In genomic region chr4:98682719-98683118, GRCh38 we compare ENCODE assay signal across 19 cellular contexts. TPM values are rescaled to one million over a fixed set of nuclear protein-coding genes. Genes with fewer than 3 reads are reported as not detected.
DNase-seq lines count a peak whose midpoint lies in the region; ATAC-seq, FAIRE-seq and TF ChIP-seq lines count a peak whose summit lies in the region.
"Had no signal": no experiment of that assay in that cellular context is flagged by ENCODE, and none has a peak within 500 bp of the region (broad histone marks: within the 10 kb centered on the region; RNA-seq: fewer than 3 reads in every experiment).

No MANE protein-coding gene starts in this region.

- no peaks in the 10 kb centered on the region for H3K79me1 ChIP-seq in mesenchymal stem cell (replicated peaks; ENCODE audit: low read length, poor library complexity, severe bottlenecking)

- CTCF ChIA-PET in K562 (lab: Yijun Ruan, JAX; ENCODE audit: low intra/inter-chr PET ratio): no interaction called here

- H3K4me1 ChIP-seq in K562 (replicated peaks in 1 of 2; ENCODE audit: control insufficient read depth in 2 of 2, insufficient read depth in 2 of 2, low read length in 2 of 2) (peaks cover 13 to 34% of the 10 kb centered on the region in 2 experiments; a peak in 4 of 5 replicates), mesenchymal stem cell (ENCODE audit: control insufficient read depth, insufficient read depth, low read depth, low read length) (no peaks in the 10 kb centered on the region)
- H3K4me1 ChIP-seq: upper lobe of left lung had no signal

- no peak overlapping the region for H2BK5ac ChIP-seq in mesenchymal stem cell (ENCODE audit: low read depth, low read length, poor library complexity, severe bottlenecking)

- H3K9ac ChIP-seq in K562 (ENCODE audit: insufficient read depth in 1 of 2, low read depth in 2 of 2, low read length in 2 of 2): no peak overlapping the region
- no peak overlapping the region for H3K9ac ChIP-seq in mesenchymal stem cell (ENCODE audit: low read length)

- no peak overlapping the region for H3K14ac ChIP-seq in mesenchymal stem cell (ENCODE audit: low read length in 2 of 2)

- H2AFZ ChIP-seq in K562 (ENCODE audit: low read depth, low read length): no peak overlapping the region
- no peak overlapping the region for H2AFZ ChIP-seq in mesenchymal stem cell (ENCODE audit: low read depth, low read length)

- H2BK15ac ChIP-seq in mesenchymal stem cell (ENCODE audit: low read depth, poor library complexity, severe bottlenecking): no peak overlapping the region

- no peaks in the 10 kb centered on the region for H4K20me1 ChIP-seq in K562 (replicated peaks; ENCODE audit: control insufficient read depth, insufficient read depth, low read length)

- DNase-seq in ELR (ENCODE audit: low read depth): peak; percentile 73
- peak; percentile 89 for DNase-seq in M059J (ENCODE audit: low read depth)
- peak; percentile 27 to 81 (median 54) for DNase-seq in K562 (ENCODE audit: extremely low read depth in 1 of 4, low spot score in 3 of 4)
- DNase-seq in mesenchymal stem cell: peak; percentile 46
- DNase-seq: activated effector memory CD4-positive, alpha-beta T cell treated with Interleukin-2 at 50 U/mL for 16 hours; aorta; immature natural killer cell; NCI-H1694; NCI-H524; nucleus accumbens; upper lobe of left lung had no signal

- peak; percentile 92 for FAIRE-seq in K562 (lab: Jason Lieb, UNC)
- FAIRE-seq: frontal cortex had no signal

- H3K79me2 ChIP-seq in K562 (ENCODE audit: control insufficient read depth, insufficient read depth, low read length): no peaks in the 10 kb centered on the region

- no TSS peak for BruUV-seq in K562 (replicated peaks; lab: Mats Ljungman, UMichigan)

- H3K9me1 ChIP-seq in K562 (ENCODE audit: control insufficient read depth, insufficient read depth, low read length): no peaks in the 10 kb centered on the region

- H4K91ac ChIP-seq in mesenchymal stem cell (ENCODE audit: low read length): no peak overlapping the region

- H3K9me3 ChIP-seq in K562 (replicated peaks; ENCODE audit: control insufficient read depth, insufficient read depth, low read depth, low read length) (no peaks in the 10 kb centered on the region), mesenchymal stem cell (ENCODE audit: control insufficient read depth, low read length) (no peaks in the 10 kb centered on the region)
- H3K9me3 ChIP-seq: upper lobe of left lung had no signal

- no peak for TF ChIP-seq POLR2A in K562 (conservative IDR thresholded peaks at IDR 0.05)

- no peak overlapping the region for H3K4ac ChIP-seq in mesenchymal stem cell (ENCODE audit: low read depth in 1 of 2, low read length in 2 of 2)

- ATAC-seq in K562 (peak; percentile 89), HG03159 (IDR thresholded peaks at IDR 0.05; ENCODE audit: unreplicated experiment) (no peak), HG02840 (IDR thresholded peaks at IDR 0.05; ENCODE audit: low FRiP score, unreplicated experiment) (no peak), GM19463 (IDR thresholded peaks at IDR 0.05; ENCODE audit: unreplicated experiment) (no peak), GM21423 (IDR thresholded peaks at IDR 0.05; ENCODE audit: unreplicated experiment) (no peak)
- ATAC-seq: stimulated activated effector memory CD8-positive, alpha-beta T cell treated with anti-CD3 and anti-CD28 coated beads, Interleukin-12 subunit alpha, Interleukin-12 subunit beta, amount 100 ng/mL, for 72 hours; WTC11 had no signal

- H3K36me3 ChIP-seq in K562 (ENCODE audit: control insufficient read depth, insufficient read depth, low read length) (no peaks in the 10 kb centered on the region), mesenchymal stem cell (ENCODE audit: control insufficient read depth in 1 of 2, insufficient read depth in 2 of 2, low read depth in 1 of 2, low read length in 2 of 2) (no peaks in the 10 kb centered on the region)
- H3K36me3 ChIP-seq: upper lobe of left lung had no signal

- H3K23ac ChIP-seq in mesenchymal stem cell (ENCODE audit: low read length in 2 of 2): no peak overlapping the region

- in situ Hi-C loops in K562 (cut with MboI): no loop called here

- no peak overlapping the region for H4K8ac ChIP-seq in mesenchymal stem cell (ENCODE audit: low read length)

- H3K27ac ChIP-seq in K562 (ENCODE audit: extremely low read depth, low read depth, low read length) (no peak overlapping the region), mesenchymal stem cell (ENCODE audit: low read length, poor library complexity, severe bottlenecking) (no peak overlapping the region)
- H3K27ac ChIP-seq: skin epidermis, upper lobe of left lung had no signal

- H3K4me2 ChIP-seq in K562 (ENCODE audit: insufficient read depth, low read length): peak overlapping the region; percentile 14; the same call in 1 of the 2 replicates
- H3K4me2 ChIP-seq in mesenchymal stem cell (ENCODE audit: low read length, poor library complexity, severe bottlenecking): no peak overlapping the region

- no peak overlapping the region for H2BK120ac ChIP-seq in mesenchymal stem cell (ENCODE audit: low read depth, low read length)

- 20% methylated on average over 2 of the region's 2 CpGs for WGBS in K562 (ENCODE audit: insufficient coverage, low coverage, missing lambda C conversion rate)
- 71% methylated on average over 1 of the region's 2 CpGs for WGBS in mesenchymal stem cell

- POLR2A ChIA-PET in K562 (lab: Yijun Ruan, JAX): interaction anchor here (0.6 kb wide), 2 partner anchors 12 to 259 kb away, joined by 3 read pairs; no protein-coding TSS in a partner anchor

- peak; percentile 89 for TF ChIP-seq EP300 in K562 (IDR thresholded peaks at IDR 0.05; ENCODE audit: low read length)

- H2BK12ac ChIP-seq in mesenchymal stem cell (ENCODE audit: low read length in 2 of 2): no peak overlapping the region

- H3K27me3 ChIP-seq in K562 (ENCODE audit: control insufficient read depth in 2 of 2, insufficient read depth in 2 of 2, low read length in 2 of 2) (no peaks in the 10 kb centered on the region), mesenchymal stem cell (ENCODE audit: control insufficient read depth in 1 of 2, insufficient read depth in 1 of 2, low read length in 2 of 2) (no peaks in the 10 kb centered on the region)
- H3K27me3 ChIP-seq: upper lobe of left lung had no signal

- H2AK5ac ChIP-seq in mesenchymal stem cell (ENCODE audit: low read length, severe bottlenecking): no peak overlapping the region

- H3K4me3 ChIP-seq in K562 (no peak overlapping the region), mesenchymal stem cell (ENCODE audit: insufficient read depth in 1 of 2, low read depth in 1 of 2, low read length in 2 of 2) (no peak overlapping the region)
- H3K4me3 ChIP-seq: skin epidermis, upper lobe of left lung had no signal

- H3K18ac ChIP-seq in mesenchymal stem cell (ENCODE audit: low read depth in 1 of 2, low read length in 2 of 2): no peak overlapping the region

- no peak for TF ChIP-seq CTCF in K562 (IDR thresholded peaks at IDR 0.05 in 2 of 3, conservative IDR thresholded peaks at IDR 0.05 in 1 of 3; ENCODE audit: insufficient read depth in 2 of 3, low read depth in 1 of 3, low read length in 3 of 3)

- intact Hi-C loops in K562 (cut with micrococcal nuclease): no loop called here

- TF ChIP-seq RAD21 in K562 (CRISPR knock-in tag; conservative IDR thresholded peaks at IDR 0.05 in 1 of 2, IDR thresholded peaks at IDR 0.05 in 1 of 2): no peak

TF ChIP-seq in K562, 482 proteins besides CTCF, POLR2A, EP300 and RAD21 (continues in another document):
- TF ChIP-seq NR2F6 (CRISPR knock-in tag; IDR thresholded peaks at IDR 0.05): no peak
- TF ChIP-seq, protein P1, sequence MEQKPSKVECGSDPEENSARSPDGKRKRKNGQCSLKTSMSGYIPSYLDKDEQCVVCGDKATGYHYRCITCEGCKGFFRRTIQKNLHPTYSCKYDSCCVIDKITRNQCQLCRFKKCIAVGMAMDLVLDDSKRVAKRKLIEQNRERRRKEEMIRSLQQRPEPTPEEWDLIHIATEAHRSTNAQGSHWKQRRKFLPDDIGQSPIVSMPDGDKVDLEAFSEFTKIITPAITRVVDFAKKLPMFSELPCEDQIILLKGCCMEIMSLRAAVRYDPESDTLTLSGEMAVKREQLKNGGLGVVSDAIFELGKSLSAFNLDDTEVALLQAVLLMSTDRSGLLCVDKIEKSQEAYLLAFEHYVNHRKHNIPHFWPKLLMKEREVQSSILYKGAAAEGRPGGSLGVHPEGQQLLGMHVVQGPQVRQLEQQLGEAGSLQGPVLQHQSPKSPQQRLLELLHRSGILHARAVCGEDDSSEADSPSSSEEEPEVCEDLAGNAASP (IDR thresholded peaks at IDR 0.05): 0 out of 2 replicates have a peak, but pooled peaks have one; percentile 21
- no peak for TF ChIP-seq HDAC6 (IDR thresholded peaks at IDR 0.05; ENCODE audit: low read depth, low read length)

RNA-seq across cellular contexts. Expression of gene TSPAN5, which starts 24.3 kb away (rescaled TPM):
- total RNA-seq in M059J (2014; rRNA removed; shearing (Covaris generic)): 27.7 and 39.0 TPM in 2 replicates
- total RNA-seq in K562 (2011; cell fraction: chromatin; rRNA removed; ENCODE audit: low replicate concordance): 1.8 and 1.9 TPM in 2 replicates
- 0.79 and 3.2 TPM in 2 replicates for total RNA-seq in K562 (2011; cell fraction: nucleolus; rRNA removed)
- 0.59 and 2.9 TPM in 2 replicates for total RNA-seq in K562 (2011; cell fraction: nucleoplasm; rRNA removed)
- total RNA-seq in K562 (2014; rRNA removed) (0.61 and 0.86 TPM in 2 replicates), K562 (2014; rRNA removed; fragmentation: Illumina TruSeq; extraction: Trizol) (0.69 and 0.80 TPM in 2 replicates), K562 (2015; rRNA removed; fragmentation: Illumina TruSeq; extraction: Trizol) (0.38 and 0.58 TPM in 2 replicates), K562 (2021) (1.5 TPM in 2 replicates)
- polyA plus RNA-seq in K562 (2011; rRNA removed) (0.60 and 6.6 TPM in 2 replicates), K562 (2014; fragmentation: Illumina TruSeq; extraction: Trizol) (0.88 and 1.1 TPM in 2 replicates), K562 (2014; fragmentation: Nextera tagmentation; extraction: Ambion mirVana) (under 1 TPM; 0.59 to 0.73 TPM), K562 (2014; rRNA removed) (0.62 and 1.2 TPM in 2 replicates)
- polyA plus RNA-seq in K562 (2011; cell fraction: cytosol; rRNA removed): 0.59 and 3.8 TPM in 2 replicates
- polyA plus RNA-seq in K562 (2011; cell fraction: nucleus; rRNA removed): 0.51 and 3.1 TPM in 2 replicates
- 1.2 and 1.5 TPM in 2 replicates for polyA plus RNA-seq in K562 (2012)
- polyA minus RNA-seq in K562 (2011; rRNA and poly(A)+ RNA removed): 0.93 and 5.2 TPM in 2 replicates
- 4.5 TPM in 1 of 2 replicates, not detected in the other for polyA minus RNA-seq in K562 (2011; cell fraction: cytosol; rRNA and poly(A)+ RNA removed)
- 0.22 and 1.9 TPM in 2 replicates for polyA minus RNA-seq in K562 (2011; cell fraction: nucleus; rRNA and poly(A)+ RNA removed)
- 20.4 TPM for polyA plus RNA-seq in mesenchymal stem cell (2013, experiment 1 of 2)
- 22.2 TPM for polyA plus RNA-seq in mesenchymal stem cell (2013, experiment 2 of 2)
